ENCODE assay signal across 18 cellular contexts in genomic region chr10:80183436-80183835, GRCh38. TPM values are rescaled to one million over a fixed set of nuclear protein-coding genes. Genes with fewer than 3 reads are reported as not detected.
DNase-seq lines count a peak whose midpoint lies in the region; ATAC-seq and TF ChIP-seq lines count a peak whose summit lies in the region.
"Had no signal": no experiment of that assay in that cellular context is flagged by ENCODE, and none has a peak within 500 bp of the region (broad histone marks: within the 10 kb centered on the region; RNA-seq: fewer than 3 reads in every experiment).

No MANE protein-coding gene starts in this region.

- no peak overlapping the region for H4K12ac ChIP-seq in trophoblast cell (ENCODE audit: low read depth, low read length)

- peak overlapping the region; percentile 19 to 21 for H3K27ac ChIP-seq in ascending aorta
- no peak overlapping the region for H3K27ac ChIP-seq in trophoblast cell (ENCODE audit: low read depth, low read length)
- H3K27ac ChIP-seq: C4-2B, KMS-11, Peyer's patch had no signal

- H3K36me3 ChIP-seq in ascending aorta (peaks cover 0 to 2% of the 10 kb centered on the region in 2 donors), trophoblast cell (ENCODE audit: control insufficient read depth in 1 of 2, insufficient read depth in 2 of 2, low read length in 2 of 2) (peaks cover 4% of the 10 kb centered on the region in 2 experiments)

- H2AK5ac ChIP-seq in trophoblast cell (ENCODE audit: low read length) = no peak overlapping the region

- no peak overlapping the region for H3K4me3 ChIP-seq in ascending aorta
- no peak overlapping the region for H3K4me3 ChIP-seq in trophoblast cell (ENCODE audit: low read depth, low read length)
- H3K4me3 ChIP-seq: Peyer's patch had no signal

- no peak for DNase-seq in CD14-positive monocyte (ENCODE audit: low spot score)
- DNase-seq in ascending aorta (ENCODE audit: low spot score in 2 of 2) = no peak
- DNase-seq in left ventricle myocardium superior = peak; percentile 20
- DNase-seq in trophoblast cell = no peak
- no peak for DNase-seq in NCI-H510A (lab: John Stamatoyannopoulos, UW)
- no peak for DNase-seq in OCI-M2 (lab: John Stamatoyannopoulos, UW; ENCODE audit: unreplicated experiment)
- DNase-seq: DND-41, H7, NCI-H1436 treated with DMSO at 0.1 percent for 48 hours, NCI-H2029 treated with DMSO at 0.1 percent for 48 hours, NCI-H2171, NCI-H446, NCI-H69 had no signal

- H3K4me2 ChIP-seq in trophoblast cell (ENCODE audit: low read length) = no peak overlapping the region
- H3K4me2 ChIP-seq: KMS-11 had no signal

- H3K27ac Mint-ChIP-seq in CD14-positive monocyte = peak overlapping the region in 4 of 7 donors; percentile 19 to 55 (median 34)
- H3K27ac Mint-ChIP-seq in stimulated activated memory B cell treated with anti-CD40 and anti-IgM and Interleukin-4, amounts not matched to agents 10 μg/mL and 1 μg/mL and 100 μg/mL, for 72 hours = no peak overlapping the region

- no peak overlapping the region for H4K8ac ChIP-seq in trophoblast cell (ENCODE audit: low read depth, low read length)

- ATAC-seq in left ventricle myocardium superior = no peak
- ATAC-seq in stimulated activated memory B cell treated with anti-CD40 and anti-IgM and Interleukin-4, amounts not matched to agents 10 μg/mL and 1 μg/mL and 100 μg/mL, for 72 hours = no peak
- ATAC-seq: HepG2 had no signal

- H3K27me3 Mint-ChIP-seq in CD14-positive monocyte (ENCODE audit: low read depth in 3 of 3) = peaks cover 0 to 5% (median 0%) of the 10 kb centered on the region in 3 donors
- H3K27me3 Mint-ChIP-seq in stimulated activated memory B cell treated with anti-CD40 and anti-IgM and Interleukin-4, amounts not matched to agents 10 μg/mL and 1 μg/mL and 100 μg/mL, for 72 hours = no peaks in the 10 kb centered on the region

- H3K4me1 ChIP-seq in ascending aorta (peaks cover 19 to 47% of the 10 kb centered on the region in 2 donors), trophoblast cell (ENCODE audit: control insufficient read depth in 1 of 2, insufficient read depth in 2 of 2, low read length in 2 of 2) (peaks cover 3 to 4% of the 10 kb centered on the region in 2 experiments)

- no peak overlapping the region for H2BK12ac ChIP-seq in trophoblast cell (ENCODE audit: low read length)

- H3K18ac ChIP-seq in trophoblast cell (ENCODE audit: low read length) = no peak overlapping the region

- H3K4ac ChIP-seq in trophoblast cell (ENCODE audit: low read depth, low read length) = peak overlapping the region; percentile 19

- no peak overlapping the region for H3K9ac ChIP-seq in trophoblast cell (ENCODE audit: low read length)
- H3K9ac ChIP-seq: KMS-11 had no signal

- TF ChIP-seq CTCF in CD14-positive monocyte (IDR thresholded peaks at IDR 0.05) (no peak), ascending aorta (IDR thresholded peaks at IDR 0.05) (no peak)

- WGBS in trophoblast cell (ENCODE audit: extremely low coverage, insufficient coverage, insufficient read length) = no CpG with 5 or more reads among the region's 4 CpGs

- H3K79me2 ChIP-seq in trophoblast cell (ENCODE audit: control insufficient read depth, insufficient read depth, low read length, poor library complexity) = peaks cover 11% of the 10 kb centered on the region

- H3K79me1 ChIP-seq in trophoblast cell (ENCODE audit: low read length) = no peaks in the 10 kb centered on the region

- H3K9me3 ChIP-seq in ascending aorta = no peaks in the 10 kb centered on the region
- no peaks in the 10 kb centered on the region for H3K9me3 ChIP-seq in trophoblast cell (ENCODE audit: insufficient read depth, low read depth, low read length)
- H3K9me3 ChIP-seq: Peyer's patch had no signal

- peaks cover 50% of the 10 kb centered on the region for H3K4me1 Mint-ChIP-seq in CD14-positive monocyte
- H3K4me1 Mint-ChIP-seq in stimulated activated memory B cell treated with anti-CD40 and anti-IgM and Interleukin-4, amounts not matched to agents 10 μg/mL and 1 μg/mL and 100 μg/mL, for 72 hours = peaks cover 86% of the 10 kb centered on the region

- H3K4me3 Mint-ChIP-seq in CD14-positive monocyte = no peak overlapping the region
- no peak overlapping the region for H3K4me3 Mint-ChIP-seq in stimulated activated memory B cell treated with anti-CD40 and anti-IgM and Interleukin-4, amounts not matched to agents 10 μg/mL and 1 μg/mL and 100 μg/mL, for 72 hours

- H4K91ac ChIP-seq in trophoblast cell (ENCODE audit: low read depth, low read length) = no peak overlapping the region

- H3K23ac ChIP-seq in trophoblast cell (ENCODE audit: low read length) = no peak overlapping the region

- H2BK5ac ChIP-seq in trophoblast cell (ENCODE audit: low read depth, low read length, poor library complexity) = no peak overlapping the region

- H3K36me3 Mint-ChIP-seq in CD14-positive monocyte = peaks cover 27 to 43% of the 10 kb centered on the region in 2 donors
- H3K36me3 Mint-ChIP-seq in stimulated activated memory B cell treated with anti-CD40 and anti-IgM and Interleukin-4, amounts not matched to agents 10 μg/mL and 1 μg/mL and 100 μg/mL, for 72 hours = peaks cover 12% of the 10 kb centered on the region

- no peak overlapping the region for H2AFZ ChIP-seq in trophoblast cell (ENCODE audit: insufficient read depth, low read length, poor library complexity)

- H3K14ac ChIP-seq in trophoblast cell (ENCODE audit: low read length) = no peak overlapping the region

- H3K27me3 ChIP-seq in ascending aorta (no peaks in the 10 kb centered on the region), trophoblast cell (ENCODE audit: insufficient read depth, low read length) (no peaks in the 10 kb centered on the region)
- H3K27me3 ChIP-seq: Peyer's patch had no signal

- intact Hi-C loops in CD14-positive monocyte (cut with micrococcal nuclease) (no loop called here), ascending aorta (cut with DNase I) (no loop called here), left ventricle myocardium superior (cut with micrococcal nuclease) (no loop called here)

- H2BK120ac ChIP-seq in trophoblast cell (ENCODE audit: insufficient read depth, low read length, poor library complexity) = no peak overlapping the region

- H3K9me3 Mint-ChIP-seq in CD14-positive monocyte = peaks cover 0 to 3% (median 0%) of the 10 kb centered on the region in 7 donors
- H3K9me3 Mint-ChIP-seq in stimulated activated memory B cell treated with anti-CD40 and anti-IgM and Interleukin-4, amounts not matched to agents 10 μg/mL and 1 μg/mL and 100 μg/mL, for 72 hours = no peaks in the 10 kb centered on the region

RNA-seq across cellular contexts. Expression of gene ANXA11, which starts 21.9 kb away (rescaled TPM):
- 100 to 1,000 TPM; 134 to 174 TPM for polyA plus RNA-seq in CD14-positive monocyte
- total RNA-seq in ascending aorta (237 TPM), left ventricle myocardium superior (405 TPM)
- 460 and 504 TPM in 2 replicates for polyA plus RNA-seq in trophoblast cell (2013)

RNA-seq across cellular contexts. Expression of gene PLAC9, which starts 50.9 kb away (rescaled TPM):
- not detected for polyA plus RNA-seq in CD14-positive monocyte
- total RNA-seq in ascending aorta (221 TPM), left ventricle myocardium superior (23.2 TPM)
- 12.4 and 12.5 TPM in 2 replicates for polyA plus RNA-seq in trophoblast cell (2013)
- total RNA-seq: HepG2 had no signal
- polyA plus RNA-seq: HepG2 had no signal
